ENCODE assay signal across 1 cellular context in the genomic region with DNA sequence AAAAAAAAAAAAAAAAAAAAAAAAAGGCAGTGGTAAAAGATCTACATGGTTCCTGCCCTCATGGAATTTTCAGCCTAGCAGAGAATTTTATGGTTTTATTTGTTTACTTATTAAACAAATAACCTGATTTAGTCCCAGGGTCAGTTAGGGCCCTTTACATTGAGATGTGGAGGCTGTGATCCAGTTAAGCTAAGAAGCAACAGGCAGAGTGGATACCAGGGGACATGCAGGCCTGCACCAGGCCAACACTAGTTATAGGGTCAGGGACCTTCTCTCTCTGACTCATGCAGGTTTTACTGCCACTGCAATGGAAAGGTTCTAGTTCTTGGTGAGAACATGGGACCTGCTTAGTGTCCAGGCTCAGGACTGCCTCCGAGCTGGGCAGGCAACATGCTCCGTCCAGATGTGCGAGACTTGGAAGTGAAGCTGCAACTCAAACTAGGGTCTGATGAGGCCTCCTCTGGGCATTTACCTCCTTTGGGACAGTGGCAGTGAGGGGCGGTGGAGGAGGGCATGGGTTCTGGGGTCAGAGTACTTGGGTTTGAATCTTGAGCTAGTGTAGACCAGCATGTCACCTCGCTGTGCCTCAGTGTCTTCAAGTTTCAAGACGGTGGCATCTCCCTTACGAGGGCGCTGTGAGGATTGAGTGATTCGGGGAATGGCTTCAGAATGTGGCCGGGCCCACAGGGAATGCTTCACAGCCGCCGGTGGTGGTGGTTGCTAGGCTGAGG.
TF ChIP-seq lines count a peak whose summit lies in the region.

No MANE protein-coding gene starts in this region.

TF ChIP-seq in HEK293T, 16 proteins besides CTCF, POLR2A, EP300 and RAD21:
- TF ChIP-seq SP1 (IDR thresholded peaks at IDR 0.05) (no peak), HDGF (IDR thresholded peaks at IDR 0.05; ENCODE audit: borderline replicate concordance) (no peak), NFRKB (IDR thresholded peaks at IDR 0.05) (no peak), TARDBP (IDR thresholded peaks at IDR 0.05) (no peak), FOXA1 (IDR thresholded peaks at IDR 0.05) (no peak), FOXM1 (IDR thresholded peaks at IDR 0.05; ENCODE audit: borderline replicate concordance) (no peak), SUZ12 (IDR thresholded peaks at IDR 0.05) (no peak), CTBP1 (IDR thresholded peaks at IDR 0.05; ENCODE audit: borderline replicate concordance) (no peak), L3MBTL2 (conservative IDR thresholded peaks at IDR 0.05) (no peak), FOXK2 (IDR thresholded peaks at IDR 0.05) (no peak), ELF4 (IDR thresholded peaks at IDR 0.05) (no peak), ARNT (IDR thresholded peaks at IDR 0.05) (no peak), ZNF384 (IDR thresholded peaks at IDR 0.05) (no peak), BHLHE40 (IDR thresholded peaks at IDR 0.05; ENCODE audit: borderline replicate concordance) (no peak), LEF1 (IDR thresholded peaks at IDR 0.05; ENCODE audit: borderline replicate concordance) (no peak)
- TF ChIP-seq, protein P1, sequence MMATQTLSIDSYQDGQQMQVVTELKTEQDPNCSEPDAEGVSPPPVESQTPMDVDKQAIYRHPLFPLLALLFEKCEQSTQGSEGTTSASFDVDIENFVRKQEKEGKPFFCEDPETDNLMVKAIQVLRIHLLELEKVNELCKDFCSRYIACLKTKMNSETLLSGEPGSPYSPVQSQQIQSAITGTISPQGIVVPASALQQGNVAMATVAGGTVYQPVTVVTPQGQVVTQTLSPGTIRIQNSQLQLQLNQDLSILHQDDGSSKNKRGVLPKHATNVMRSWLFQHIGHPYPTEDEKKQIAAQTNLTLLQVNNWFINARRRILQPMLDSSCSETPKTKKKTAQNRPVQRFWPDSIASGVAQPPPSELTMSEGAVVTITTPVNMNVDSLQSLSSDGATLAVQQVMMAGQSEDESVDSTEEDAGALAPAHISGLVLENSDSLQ (IDR thresholded peaks at IDR 0.05): no peak
